8 cellular contexts compared by ENCODE assay signal in genomic region chr22:39348909-39349505, GRCh38. TPM values are rescaled to one million over a fixed set of nuclear protein-coding genes. Genes with fewer than 3 reads are reported as not detected.
DNase-seq lines count a peak whose midpoint lies in the region; ATAC-seq, FAIRE-seq and TF ChIP-seq lines count a peak whose summit lies in the region.

No MANE protein-coding gene starts in this region.

- H3K79me1 ChIP-seq in H1 (ENCODE audit: low read depth, low read length), result peaks cover 7% of the 10 kb centered on the region

- ATAC-seq in PC-3 (no peak), GM18858 (IDR thresholded peaks at IDR 0.05; ENCODE audit: unreplicated experiment) (no peak), HG03565 (IDR thresholded peaks at IDR 0.05; ENCODE audit: unreplicated experiment) (no peak)

- 44% methylated on average over 11 of the region's 11 CpGs; no CpG with 5 or more reads in 1 of the 2 experiments for WGBS in H1 (ENCODE audit: extremely low coverage in 1 of 2, insufficient coverage in 1 of 2, insufficient read length in 1 of 2, insufficient replicate concordance in 2 of 2, low coverage in 1 of 2, low lambda C conversion rate in 2 of 2, missing lambda C conversion rate in 1 of 2), 2 experiments

- no peaks in the 10 kb centered on the region for H3K9me3 ChIP-seq in PC-3 (ENCODE audit: low read length)
- H3K9me3 ChIP-seq in H1 (ENCODE audit: insufficient read depth in 2 of 2, low read depth in 1 of 2, low read length in 1 of 2), result no peaks in the 10 kb centered on the region
- H3K9me3 ChIP-seq in muscle layer of duodenum (ENCODE audit: control insufficient read depth in 1 of 2, low read length in 2 of 2), result no peaks in the 10 kb centered on the region

- H2BK12ac ChIP-seq in H1 (ENCODE audit: low read depth, low read length), result peak overlapping the region; percentile 69; the same call in 1 of the 2 replicates

- POLR2A ChIA-PET in PC-3 (lab: Charles Lee; ENCODE audit: unreplicated experiment) (no interaction called here), H1 (lab: Charles Lee; ENCODE audit: partially characterized antibody) (interaction anchor here (0.8 to 22.5 kb wide), 8 partner anchors 12 to 198 kb away, joined by 3 to 413 read pairs (median 3); partner anchors contain the start of genes ATF4, RPL3 and TAB1)

- H2BK15ac ChIP-seq in H1 (ENCODE audit: low read length), result peak overlapping the region; percentile 55; the same call in 1 of the 2 replicates

- no peak overlapping the region for H4K5ac ChIP-seq in H1 (ENCODE audit: insufficient read length, low read depth, low read length)

- peak overlapping the region; percentile 54; the same call in 1 of the 2 replicates for H4K8ac ChIP-seq in H1 (ENCODE audit: extremely low read depth, insufficient read depth, low read length)

- no peaks in the 10 kb centered on the region for H3F3A ChIP-seq in PC-3 (ENCODE audit: low read length, unreplicated experiment)

- BruUV-seq in PC-3 (replicated peaks; lab: Mats Ljungman, UMichigan), result no TSS peak

- peak overlapping the region; percentile 63 for H3K4me3 ChIP-seq in PC-3 (ENCODE audit: low read length)
- H3K4me3 ChIP-seq in H1 (ENCODE audit: extremely low read depth in 1 of 4, insufficient read depth in 2 of 4, low read depth in 3 of 4, low read length in 4 of 4), result peak overlapping the region; percentile 47 to 78 (median 58)
- peak overlapping the region; percentile 60 to 66 for H3K4me3 ChIP-seq in muscle layer of duodenum (ENCODE audit: low read depth in 1 of 2, low read length in 2 of 2)

- no peak overlapping the region for H2BK120ac ChIP-seq in H1 (replicated peaks; ENCODE audit: low read depth, low read length)

- H3K9me2 ChIP-seq in PC-3 (replicated peaks; ENCODE audit: low read length), result no peaks in the 10 kb centered on the region

- H2BK5ac ChIP-seq in H1 (ENCODE audit: low read depth, low read length), result peak overlapping the region; percentile 13; the same call in 1 of the 2 replicates

- H3K4me1 ChIP-seq in PC-3 (ENCODE audit: insufficient read depth, low read length) (0 out of 2 replicates have a peak, but pooled peaks cover 3% of the 10 kb centered on the region), H1 (replicated peaks in 1 of 4; ENCODE audit: control insufficient read depth in 3 of 4, insufficient read depth in 4 of 4, low read length in 3 of 4) (peaks cover 7 to 29% (median 19%) of the 10 kb centered on the region in 4 experiments), muscle layer of duodenum (ENCODE audit: control insufficient read depth in 1 of 2, insufficient read depth in 2 of 2, low read length in 2 of 2) (peaks cover 0 to 17% of the 10 kb centered on the region in 2 donors)

- TF ChIP-seq POLR2A in H1 (IDR thresholded peaks at IDR 0.05; ENCODE audit: control extremely low read depth in 1 of 2, low read depth in 2 of 2, low read length in 2 of 2), result no peak

- H3K27me3 ChIP-seq in PC-3 (ENCODE audit: low read length), result no peaks in the 10 kb centered on the region
- peaks cover 0 to 4% (median 4%) of the 10 kb centered on the region in 4 experiments; a peak in 2 of 7 replicates for H3K27me3 ChIP-seq in H1 (replicated peaks in 1 of 4; ENCODE audit: control insufficient read depth in 3 of 4, extremely low read depth in 1 of 4, insufficient read depth in 3 of 4, low read length in 3 of 4)
- H3K27me3 ChIP-seq in muscle layer of duodenum (ENCODE audit: low read depth, low read length), result no peaks in the 10 kb centered on the region

- TF ChIP-seq CTCF in PC-3 (conservative IDR thresholded peaks at IDR 0.05; ENCODE audit: low read depth, low read length) (no peak), H1 (IDR thresholded peaks at IDR 0.05; ENCODE audit: control extremely low read depth in 1 of 3, insufficient read depth in 1 of 3, low read depth in 1 of 3, low read length in 3 of 3) (no peak)

- H3K23ac ChIP-seq in H1 (ENCODE audit: insufficient read length), result no peak overlapping the region

- H3K14ac ChIP-seq in H1 (ENCODE audit: insufficient read length), result no peak overlapping the region

- peak overlapping the region; percentile 40 for H2BK20ac ChIP-seq in H1 (ENCODE audit: low read length)

- CTCF ChIA-PET in PC-3 (lab: Charles Lee) (no interaction called here), H1 (lab: Charles Lee; ENCODE audit: partially characterized antibody) (interaction anchor here (0.5 to 2.4 kb wide), 7 partner anchors 18 to 226 kb away, joined by 3 to 10 read pairs (median 4); no protein-coding TSS in a partner anchor)

- H3K9ac ChIP-seq in PC-3 (ENCODE audit: low read length), result no peak overlapping the region
- 0 out of 7 replicates have a peak overlapping the region, but pooled peaks of 1 of the 4 experiments have one; percentile 1 for H3K9ac ChIP-seq in H1 (replicated peaks in 1 of 4; ENCODE audit: extremely low read depth in 1 of 4, low read depth in 3 of 4, low read length in 3 of 4)

- H3K18ac ChIP-seq in H1 (ENCODE audit: extremely low read depth, low read length), result peak overlapping the region; percentile 68

- H2AFZ ChIP-seq in PC-3 (ENCODE audit: low read length) (peak overlapping the region; percentile 72), H1 (ENCODE audit: low read length) (peak overlapping the region; percentile 91; the same call in 1 of the 2 replicates)

- H4K20me1 ChIP-seq in PC-3 (ENCODE audit: low read length) (no peaks in the 10 kb centered on the region), H1 (replicated peaks in 1 of 2; ENCODE audit: control insufficient read depth in 1 of 2, insufficient read depth in 2 of 2, low read length in 2 of 2) (peaks cover 0 to 5% of the 10 kb centered on the region in 2 experiments)

- H3K79me2 ChIP-seq in PC-3 (ENCODE audit: low read length) (no peaks in the 10 kb centered on the region), H1 (ENCODE audit: control insufficient read depth in 1 of 2, insufficient read depth in 2 of 2, low read length in 2 of 2) (peaks cover 0 to 5% of the 10 kb centered on the region in 2 experiments; a peak in 1 of 4 replicates)

- no peak for FAIRE-seq in H1 (lab: Jason Lieb, UNC)

- H3K27ac ChIP-seq in PC-3 (ENCODE audit: low read length) (no peak overlapping the region), H1 (ENCODE audit: low read depth, low read length) (no peak overlapping the region), muscle layer of duodenum (ENCODE audit: low read length) (no peak overlapping the region)

- peaks cover 13% of the 10 kb centered on the region for H3K23me2 ChIP-seq in H1 (ENCODE audit: low read depth, low read length)

- peak overlapping the region; percentile 18 for H4K91ac ChIP-seq in H1 (replicated peaks; ENCODE audit: insufficient read length, low read length)

- H2AK5ac ChIP-seq in H1 (ENCODE audit: low read depth, low read length), result no peak overlapping the region

- H3K36me3 ChIP-seq in PC-3 (ENCODE audit: low read depth, low read length), result no peaks in the 10 kb centered on the region
- H3K36me3 ChIP-seq in H1 (ENCODE audit: control insufficient read depth in 2 of 4, insufficient read depth in 4 of 4, low read length in 3 of 4), result no peaks in the 10 kb centered on the region
- H3K36me3 ChIP-seq in muscle layer of duodenum (ENCODE audit: control insufficient read depth in 1 of 2, insufficient read depth in 2 of 2, low read length in 2 of 2), result no peaks in the 10 kb centered on the region

- intact Hi-C loops in PC-3 (cut with micrococcal nuclease), result no loop called here

- DNase-seq in DMS79 treated with DMSO at 0.1 percent for 48 hours (lab: John Stamatoyannopoulos, UW) (peak; percentile 5), DMS79 (lab: John Stamatoyannopoulos, UW) (no peak), PC-3 (no peak), H1 (ENCODE audit: low read depth in 1 of 2, low spot score in 2 of 2) (no peak), A172 (ENCODE audit: low spot score) (no peak)

- H3K4me2 ChIP-seq in PC-3 (ENCODE audit: low read length) (peak overlapping the region; percentile 83), H1 (ENCODE audit: insufficient read depth in 1 of 2, low read depth in 2 of 2, low read length in 2 of 2) (peak overlapping the region; percentile 86 to 91)

- H3K56ac ChIP-seq in H1 (replicated peaks; ENCODE audit: insufficient read length, low read depth, low read length), result no peak overlapping the region

- H3K4ac ChIP-seq in H1 (replicated peaks; ENCODE audit: insufficient read length, low read depth, low read length), result no peak overlapping the region

- TF ChIP-seq RAD21 in H1 (IDR thresholded peaks at IDR 0.05 in 1 of 2, conservative IDR thresholded peaks at IDR 0.05 in 1 of 2; ENCODE audit: low read depth in 2 of 2, low read length in 2 of 2), result no peak

- TF ChIP-seq EP300 in H1 (IDR thresholded peaks at IDR 0.05; ENCODE audit: borderline replicate concordance in 1 of 2, low read depth in 2 of 2, low read length in 2 of 2), result no peak

RNA-seq across cellular contexts. Expression of gene SYNGR1, which starts 0.8 kb away (rescaled TPM):
- total RNA-seq in PC-3 (2014; rRNA removed), result 7.8 and 9.0 TPM in 2 replicates
- 32.5 and 32.7 TPM in 2 replicates for total RNA-seq in H1 (2021; fragmentation: NEBNext Ultra II Directional; extraction: Animal tissue kit (Norgen Biotek cat#: 25700))
- polyA plus RNA-seq in H1 (2011; rRNA removed), result 84.7 and 98.9 TPM in 2 replicates
- 86.1 TPM for polyA plus RNA-seq in H1 (2011; cell fraction: cytosol; rRNA removed)
- polyA plus RNA-seq in H1 (2011; cell fraction: nucleus; rRNA removed), result 107 TPM
- polyA plus RNA-seq in H1 (2012, experiment 1 of 2), result 22.3 to 55.2 TPM (median 50.2 TPM) in 4 replicates
- polyA plus RNA-seq in H1 (2012, experiment 2 of 2), result 31.1 TPM
- polyA plus RNA-seq in H1 (2013, experiment 1 of 2), result 31.4 TPM
- polyA plus RNA-seq in H1 (2013, experiment 2 of 2), result 34.9 TPM
- polyA minus RNA-seq in H1 (2011; rRNA and poly(A)+ RNA removed), result 21.3 and 25.3 TPM in 2 replicates
- polyA minus RNA-seq in H1 (2011; cell fraction: cytosol; rRNA and poly(A)+ RNA removed), result 23.3 TPM
- 25.3 TPM for polyA minus RNA-seq in H1 (2011; cell fraction: nucleus; rRNA and poly(A)+ RNA removed)
- total RNA-seq in A172 (2014; rRNA removed; shearing (Covaris generic)), result 2.4 and 2.9 TPM in 2 replicates

RNA-seq across cellular contexts. Expression of gene RPL3, which starts 29.6 kb away (rescaled TPM):
- 1,363 and 1,371 TPM in 2 replicates for total RNA-seq in PC-3 (2014; rRNA removed)
- 2,801 and 2,865 TPM in 2 replicates for total RNA-seq in H1 (2021; fragmentation: NEBNext Ultra II Directional; extraction: Animal tissue kit (Norgen Biotek cat#: 25700))
- polyA plus RNA-seq in H1 (2011; rRNA removed), result 5,362 and 5,466 TPM in 2 replicates
- 8,556 TPM for polyA plus RNA-seq in H1 (2011; cell fraction: cytosol; rRNA removed)
- 6,792 TPM for polyA plus RNA-seq in H1 (2011; cell fraction: nucleus; rRNA removed)
- 3,449 to 5,365 TPM (median 4,851 TPM) in 4 replicates for polyA plus RNA-seq in H1 (2012, experiment 1 of 2)
- 2,078 TPM for polyA plus RNA-seq in H1 (2012, experiment 2 of 2)
- polyA plus RNA-seq in H1 (2013, experiment 1 of 2), result 2,295 TPM
- polyA plus RNA-seq in H1 (2013, experiment 2 of 2), result 2,292 TPM
- polyA minus RNA-seq in H1 (2011; rRNA and poly(A)+ RNA removed), result 1,769 and 1,871 TPM in 2 replicates
- polyA minus RNA-seq in H1 (2011; cell fraction: cytosol; rRNA and poly(A)+ RNA removed), result 1,662 TPM
- polyA minus RNA-seq in H1 (2011; cell fraction: nucleus; rRNA and poly(A)+ RNA removed), result 2,188 TPM
- total RNA-seq in A172 (2014; rRNA removed; shearing (Covaris generic)), result 867 and 969 TPM in 2 replicates

RNA-seq across cellular contexts. Expression of gene TAB1, which starts 50.6 kb away (rescaled TPM):
- 14.2 and 16.0 TPM in 2 replicates for total RNA-seq in PC-3 (2014; rRNA removed)
- 23.1 and 26.1 TPM in 2 replicates for total RNA-seq in H1 (2021; fragmentation: NEBNext Ultra II Directional; extraction: Animal tissue kit (Norgen Biotek cat#: 25700))
- polyA plus RNA-seq in H1 (2011; rRNA removed), result 38.0 and 77.1 TPM in 2 replicates
- 41.7 TPM for polyA plus RNA-seq in H1 (2011; cell fraction: cytosol; rRNA removed)
- 53.9 TPM for polyA plus RNA-seq in H1 (2011; cell fraction: nucleus; rRNA removed)
- polyA plus RNA-seq in H1 (2012, experiment 1 of 2), result 17.0 to 29.1 TPM (median 26.8 TPM) in 4 replicates
- polyA plus RNA-seq in H1 (2012, experiment 2 of 2), result 22.4 TPM
- polyA plus RNA-seq in H1 (2013, experiment 1 of 2), result 16.1 TPM
- polyA plus RNA-seq in H1 (2013, experiment 2 of 2), result 15.7 TPM
- polyA minus RNA-seq in H1 (2011; rRNA and poly(A)+ RNA removed), result 22.1 and 25.9 TPM in 2 replicates
- 29.2 TPM for polyA minus RNA-seq in H1 (2011; cell fraction: cytosol; rRNA and poly(A)+ RNA removed)
- 18.2 TPM for polyA minus RNA-seq in H1 (2011; cell fraction: nucleus; rRNA and poly(A)+ RNA removed)
- total RNA-seq in A172 (2014; rRNA removed; shearing (Covaris generic)), result 5.8 and 6.3 TPM in 2 replicates
